In genomic region chr11:287821-288327, GRCh38 we compare ENCODE assay signal across 1 cellular context.
TF ChIP-seq lines count a peak whose summit lies in the region.

No MANE protein-coding gene starts in this region.

TF ChIP-seq in WTC11, 78 proteins besides CTCF, POLR2A, EP300 and RAD21 (continued from another document):
- TF ChIP-seq ZNF121 (CRISPR knock-in tag; IDR thresholded peaks at IDR 0.05) (no peak), SMAD3 (CRISPR knock-in tag; IDR thresholded peaks at IDR 0.05; ENCODE audit: borderline replicate concordance) (peak; percentile 64; the same call in 1 of the 2 replicates), TP53 (CRISPR knock-in tag; IDR thresholded peaks at IDR 0.05) (0 out of 2 replicates have a peak, but pooled peaks have one; percentile 34), USF2 (CRISPR knock-in tag; IDR thresholded peaks at IDR 0.05) (peak; percentile 21; the same call in 1 of the 2 replicates), GRHL2 (CRISPR knock-in tag; IDR thresholded peaks at IDR 0.05; ENCODE audit: insufficient replicate concordance, severe bottlenecking) (no peak)
- TF ChIP-seq, protein P1, sequence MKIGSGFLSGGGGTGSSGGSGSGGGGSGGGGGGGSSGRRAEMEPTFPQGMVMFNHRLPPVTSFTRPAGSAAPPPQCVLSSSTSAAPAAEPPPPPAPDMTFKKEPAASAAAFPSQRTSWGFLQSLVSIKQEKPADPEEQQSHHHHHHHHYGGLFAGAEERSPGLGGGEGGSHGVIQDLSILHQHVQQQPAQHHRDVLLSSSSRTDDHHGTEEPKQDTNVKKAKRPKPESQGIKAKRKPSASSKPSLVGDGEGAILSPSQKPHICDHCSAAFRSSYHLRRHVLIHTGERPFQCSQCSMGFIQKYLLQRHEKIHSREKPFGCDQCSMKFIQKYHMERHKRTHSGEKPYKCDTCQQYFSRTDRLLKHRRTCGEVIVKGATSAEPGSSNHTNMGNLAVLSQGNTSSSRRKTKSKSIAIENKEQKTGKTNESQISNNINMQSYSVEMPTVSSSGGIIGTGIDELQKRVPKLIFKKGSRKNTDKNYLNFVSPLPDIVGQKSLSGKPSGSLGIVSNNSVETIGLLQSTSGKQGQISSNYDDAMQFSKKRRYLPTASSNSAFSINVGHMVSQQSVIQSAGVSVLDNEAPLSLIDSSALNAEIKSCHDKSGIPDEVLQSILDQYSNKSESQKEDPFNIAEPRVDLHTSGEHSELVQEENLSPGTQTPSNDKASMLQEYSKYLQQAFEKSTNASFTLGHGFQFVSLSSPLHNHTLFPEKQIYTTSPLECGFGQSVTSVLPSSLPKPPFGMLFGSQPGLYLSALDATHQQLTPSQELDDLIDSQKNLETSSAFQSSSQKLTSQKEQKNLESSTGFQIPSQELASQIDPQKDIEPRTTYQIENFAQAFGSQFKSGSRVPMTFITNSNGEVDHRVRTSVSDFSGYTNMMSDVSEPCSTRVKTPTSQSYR (CRISPR knock-in tag; IDR thresholded peaks at IDR 0.05), result 0 out of 2 replicates have a peak, but pooled peaks have one; percentile 16
- TF ChIP-seq, protein P2, sequence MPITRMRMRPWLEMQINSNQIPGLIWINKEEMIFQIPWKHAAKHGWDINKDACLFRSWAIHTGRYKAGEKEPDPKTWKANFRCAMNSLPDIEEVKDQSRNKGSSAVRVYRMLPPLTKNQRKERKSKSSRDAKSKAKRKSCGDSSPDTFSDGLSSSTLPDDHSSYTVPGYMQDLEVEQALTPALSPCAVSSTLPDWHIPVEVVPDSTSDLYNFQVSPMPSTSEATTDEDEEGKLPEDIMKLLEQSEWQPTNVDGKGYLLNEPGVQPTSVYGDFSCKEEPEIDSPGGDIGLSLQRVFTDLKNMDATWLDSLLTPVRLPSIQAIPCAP (CRISPR knock-in tag; IDR thresholded peaks at IDR 0.05), result 0 out of 2 replicates have a peak, but pooled peaks have one; percentile 75
